Comparison of ENCODE assay signal across 1 cellular context in the genomic region with DNA sequence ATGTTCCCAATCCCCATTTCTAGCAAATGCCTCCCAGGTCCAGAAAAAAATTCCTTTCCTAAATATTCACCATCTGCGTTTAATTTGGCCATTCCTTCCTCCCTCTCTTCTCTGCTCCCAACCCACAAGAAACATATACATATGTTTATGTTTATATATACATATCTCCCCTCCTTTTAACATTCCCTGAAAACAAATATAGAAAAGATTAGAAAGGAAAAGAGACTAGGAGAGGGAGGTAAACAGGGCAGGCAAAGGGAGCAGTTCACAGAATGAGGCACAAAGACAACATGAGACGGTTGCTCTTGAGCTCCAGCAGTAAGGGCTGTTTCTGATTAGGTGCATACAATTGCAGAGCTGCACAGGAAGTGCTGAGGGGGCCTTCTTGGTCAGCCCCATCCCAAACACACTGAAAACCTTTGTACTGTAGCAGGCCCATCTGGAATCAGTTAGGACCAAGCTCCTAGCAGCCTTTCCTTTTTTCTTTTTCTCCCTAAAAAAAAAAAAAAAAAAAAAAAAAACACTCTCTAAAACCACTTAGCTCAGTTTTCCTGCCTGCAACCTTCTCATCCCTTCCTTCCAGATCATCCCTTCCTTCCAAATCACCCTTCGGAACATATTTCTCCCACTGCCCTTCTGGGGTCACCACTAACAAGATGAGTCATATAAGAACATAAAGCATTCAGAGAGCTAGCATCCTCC.
TF ChIP-seq lines count a peak whose summit lies in the region.

No MANE protein-coding gene starts in this region.

TF ChIP-seq in HepG2, 621 proteins besides CTCF, POLR2A, EP300 and RAD21 (continued from another document and continues in another):
- TF ChIP-seq, protein P1, sequence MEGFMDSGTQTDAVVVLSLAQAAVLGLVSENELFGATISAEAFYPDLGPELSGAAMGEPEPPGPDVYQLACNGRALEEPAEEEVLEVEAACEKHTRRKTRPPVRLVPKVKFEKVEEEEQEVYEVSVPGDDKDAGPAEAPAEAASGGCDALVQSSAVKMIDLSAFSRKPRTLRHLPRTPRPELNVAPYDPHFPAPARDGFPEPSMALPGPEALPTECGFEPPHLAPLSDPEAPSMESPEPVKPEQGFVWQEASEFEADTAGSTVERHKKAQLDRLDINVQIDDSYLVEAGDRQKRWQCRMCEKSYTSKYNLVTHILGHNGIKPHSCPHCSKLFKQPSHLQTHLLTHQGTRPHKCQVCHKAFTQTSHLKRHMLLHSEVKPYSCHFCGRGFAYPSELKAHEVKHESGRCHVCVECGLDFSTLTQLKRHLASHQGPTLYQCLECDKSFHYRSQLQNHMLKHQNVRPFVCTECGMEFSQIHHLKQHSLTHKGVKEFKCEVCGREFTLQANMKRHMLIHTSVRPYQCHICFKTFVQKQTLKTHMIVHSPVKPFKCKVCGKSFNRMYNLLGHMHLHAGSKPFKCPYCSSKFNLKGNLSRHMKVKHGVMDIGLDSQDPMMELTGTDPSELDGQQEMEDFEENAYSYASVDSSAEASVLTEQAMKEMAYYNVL (CRISPR knock-in tag; IDR thresholded peaks at IDR 0.05; ENCODE audit: borderline replicate concordance): 0 out of 2 replicates have a peak, but pooled peaks have one; percentile 60
- TF ChIP-seq CENPT (CRISPR knock-in tag; IDR thresholded peaks at IDR 0.05; ENCODE audit: low read depth) (no peak), BRD4 (CRISPR knock-in tag; IDR thresholded peaks at IDR 0.05) (no peak), RARG (CRISPR knock-in tag; IDR thresholded peaks at IDR 0.05; ENCODE audit: low read depth) (no peak), ZNF292 (CRISPR knock-in tag; IDR thresholded peaks at IDR 0.05; ENCODE audit: borderline replicate concordance, low read depth) (peak; percentile 64; the same call in 1 of the 2 replicates), GABPA (IDR thresholded peaks at IDR 0.05; ENCODE audit: low read depth, low read length) (no peak), GABPA (CRISPR knock-in tag; IDR thresholded peaks at IDR 0.05; ENCODE audit: low read depth) (peak; percentile 34; the same call in 1 of the 2 replicates), CBX1 (IDR thresholded peaks at IDR 0.05; ENCODE audit: low read depth) (no peak), REPIN1 (CRISPR knock-in tag; IDR thresholded peaks at IDR 0.05; ENCODE audit: borderline replicate concordance, low read depth) (no peak), NRL (CRISPR knock-in tag; IDR thresholded peaks at IDR 0.05; ENCODE audit: borderline replicate concordance) (no peak), MAFK (conservative IDR thresholded peaks at IDR 0.05 in 1 of 2, IDR thresholded peaks at IDR 0.05 in 1 of 2; ENCODE audit: low read length in 2 of 2) (peak in 1 of 2 experiments; percentile 5; a peak in 1 of 4 replicates), SMARCE1 (IDR thresholded peaks at IDR 0.05; ENCODE audit: borderline replicate concordance) (no peak), CBFB (CRISPR knock-in tag; IDR thresholded peaks at IDR 0.05) (no peak), TRIM24 (CRISPR knock-in tag; IDR thresholded peaks at IDR 0.05) (no peak), ZNF30 (CRISPR knock-in tag; IDR thresholded peaks at IDR 0.05) (no peak), SALL1 (CRISPR knock-in tag; IDR thresholded peaks at IDR 0.05) (no peak; the same call in 1 of the 2 replicates), NFE2L1 (CRISPR knock-in tag; IDR thresholded peaks at IDR 0.05; ENCODE audit: borderline replicate concordance) (no peak), SOX6 (IDR thresholded peaks at IDR 0.05) (no peak), SOX6 (CRISPR knock-in tag; IDR thresholded peaks at IDR 0.05) (no peak), SMAD1 (CRISPR knock-in tag; IDR thresholded peaks at IDR 0.05; ENCODE audit: borderline replicate concordance, low read depth) (no peak)
- TF ChIP-seq, protein P2, sequence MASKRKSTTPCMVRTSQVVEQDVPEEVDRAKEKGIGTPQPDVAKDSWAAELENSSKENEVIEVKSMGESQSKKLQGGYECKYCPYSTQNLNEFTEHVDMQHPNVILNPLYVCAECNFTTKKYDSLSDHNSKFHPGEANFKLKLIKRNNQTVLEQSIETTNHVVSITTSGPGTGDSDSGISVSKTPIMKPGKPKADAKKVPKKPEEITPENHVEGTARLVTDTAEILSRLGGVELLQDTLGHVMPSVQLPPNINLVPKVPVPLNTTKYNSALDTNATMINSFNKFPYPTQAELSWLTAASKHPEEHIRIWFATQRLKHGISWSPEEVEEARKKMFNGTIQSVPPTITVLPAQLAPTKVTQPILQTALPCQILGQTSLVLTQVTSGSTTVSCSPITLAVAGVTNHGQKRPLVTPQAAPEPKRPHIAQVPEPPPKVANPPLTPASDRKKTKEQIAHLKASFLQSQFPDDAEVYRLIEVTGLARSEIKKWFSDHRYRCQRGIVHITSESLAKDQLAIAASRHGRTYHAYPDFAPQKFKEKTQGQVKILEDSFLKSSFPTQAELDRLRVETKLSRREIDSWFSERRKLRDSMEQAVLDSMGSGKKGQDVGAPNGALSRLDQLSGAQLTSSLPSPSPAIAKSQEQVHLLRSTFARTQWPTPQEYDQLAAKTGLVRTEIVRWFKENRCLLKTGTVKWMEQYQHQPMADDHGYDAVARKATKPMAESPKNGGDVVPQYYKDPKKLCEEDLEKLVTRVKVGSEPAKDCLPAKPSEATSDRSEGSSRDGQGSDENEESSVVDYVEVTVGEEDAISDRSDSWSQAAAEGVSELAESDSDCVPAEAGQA (IDR thresholded peaks at IDR 0.05; ENCODE audit: low read depth): no peak
- TF ChIP-seq, protein P2 (CRISPR knock-in tag; IDR thresholded peaks at IDR 0.05; ENCODE audit: borderline replicate concordance): no peak
- TF ChIP-seq, protein P3, sequence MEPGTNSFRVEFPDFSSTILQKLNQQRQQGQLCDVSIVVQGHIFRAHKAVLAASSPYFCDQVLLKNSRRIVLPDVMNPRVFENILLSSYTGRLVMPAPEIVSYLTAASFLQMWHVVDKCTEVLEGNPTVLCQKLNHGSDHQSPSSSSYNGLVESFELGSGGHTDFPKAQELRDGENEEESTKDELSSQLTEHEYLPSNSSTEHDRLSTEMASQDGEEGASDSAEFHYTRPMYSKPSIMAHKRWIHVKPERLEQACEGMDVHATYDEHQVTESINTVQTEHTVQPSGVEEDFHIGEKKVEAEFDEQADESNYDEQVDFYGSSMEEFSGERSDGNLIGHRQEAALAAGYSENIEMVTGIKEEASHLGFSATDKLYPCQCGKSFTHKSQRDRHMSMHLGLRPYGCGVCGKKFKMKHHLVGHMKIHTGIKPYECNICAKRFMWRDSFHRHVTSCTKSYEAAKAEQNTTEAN (CRISPR knock-in tag; conservative IDR thresholded peaks at IDR 0.05): 0 out of 2 replicates have a peak, but pooled peaks have one; percentile 2
- TF ChIP-seq, protein P4, sequence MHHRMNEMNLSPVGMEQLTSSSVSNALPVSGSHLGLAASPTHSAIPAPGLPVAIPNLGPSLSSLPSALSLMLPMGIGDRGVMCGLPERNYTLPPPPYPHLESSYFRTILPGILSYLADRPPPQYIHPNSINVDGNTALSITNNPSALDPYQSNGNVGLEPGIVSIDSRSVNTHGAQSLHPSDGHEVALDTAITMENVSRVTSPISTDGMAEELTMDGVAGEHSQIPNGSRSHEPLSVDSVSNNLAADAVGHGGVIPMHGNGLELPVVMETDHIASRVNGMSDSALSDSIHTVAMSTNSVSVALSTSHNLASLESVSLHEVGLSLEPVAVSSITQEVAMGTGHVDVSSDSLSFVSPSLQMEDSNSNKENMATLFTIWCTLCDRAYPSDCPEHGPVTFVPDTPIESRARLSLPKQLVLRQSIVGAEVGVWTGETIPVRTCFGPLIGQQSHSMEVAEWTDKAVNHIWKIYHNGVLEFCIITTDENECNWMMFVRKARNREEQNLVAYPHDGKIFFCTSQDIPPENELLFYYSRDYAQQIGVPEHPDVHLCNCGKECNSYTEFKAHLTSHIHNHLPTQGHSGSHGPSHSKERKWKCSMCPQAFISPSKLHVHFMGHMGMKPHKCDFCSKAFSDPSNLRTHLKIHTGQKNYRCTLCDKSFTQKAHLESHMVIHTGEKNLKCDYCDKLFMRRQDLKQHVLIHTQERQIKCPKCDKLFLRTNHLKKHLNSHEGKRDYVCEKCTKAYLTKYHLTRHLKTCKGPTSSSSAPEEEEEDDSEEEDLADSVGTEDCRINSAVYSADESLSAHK (CRISPR knock-in tag; IDR thresholded peaks at IDR 0.05; ENCODE audit: borderline replicate concordance): no peak
- TF ChIP-seq, protein P5, sequence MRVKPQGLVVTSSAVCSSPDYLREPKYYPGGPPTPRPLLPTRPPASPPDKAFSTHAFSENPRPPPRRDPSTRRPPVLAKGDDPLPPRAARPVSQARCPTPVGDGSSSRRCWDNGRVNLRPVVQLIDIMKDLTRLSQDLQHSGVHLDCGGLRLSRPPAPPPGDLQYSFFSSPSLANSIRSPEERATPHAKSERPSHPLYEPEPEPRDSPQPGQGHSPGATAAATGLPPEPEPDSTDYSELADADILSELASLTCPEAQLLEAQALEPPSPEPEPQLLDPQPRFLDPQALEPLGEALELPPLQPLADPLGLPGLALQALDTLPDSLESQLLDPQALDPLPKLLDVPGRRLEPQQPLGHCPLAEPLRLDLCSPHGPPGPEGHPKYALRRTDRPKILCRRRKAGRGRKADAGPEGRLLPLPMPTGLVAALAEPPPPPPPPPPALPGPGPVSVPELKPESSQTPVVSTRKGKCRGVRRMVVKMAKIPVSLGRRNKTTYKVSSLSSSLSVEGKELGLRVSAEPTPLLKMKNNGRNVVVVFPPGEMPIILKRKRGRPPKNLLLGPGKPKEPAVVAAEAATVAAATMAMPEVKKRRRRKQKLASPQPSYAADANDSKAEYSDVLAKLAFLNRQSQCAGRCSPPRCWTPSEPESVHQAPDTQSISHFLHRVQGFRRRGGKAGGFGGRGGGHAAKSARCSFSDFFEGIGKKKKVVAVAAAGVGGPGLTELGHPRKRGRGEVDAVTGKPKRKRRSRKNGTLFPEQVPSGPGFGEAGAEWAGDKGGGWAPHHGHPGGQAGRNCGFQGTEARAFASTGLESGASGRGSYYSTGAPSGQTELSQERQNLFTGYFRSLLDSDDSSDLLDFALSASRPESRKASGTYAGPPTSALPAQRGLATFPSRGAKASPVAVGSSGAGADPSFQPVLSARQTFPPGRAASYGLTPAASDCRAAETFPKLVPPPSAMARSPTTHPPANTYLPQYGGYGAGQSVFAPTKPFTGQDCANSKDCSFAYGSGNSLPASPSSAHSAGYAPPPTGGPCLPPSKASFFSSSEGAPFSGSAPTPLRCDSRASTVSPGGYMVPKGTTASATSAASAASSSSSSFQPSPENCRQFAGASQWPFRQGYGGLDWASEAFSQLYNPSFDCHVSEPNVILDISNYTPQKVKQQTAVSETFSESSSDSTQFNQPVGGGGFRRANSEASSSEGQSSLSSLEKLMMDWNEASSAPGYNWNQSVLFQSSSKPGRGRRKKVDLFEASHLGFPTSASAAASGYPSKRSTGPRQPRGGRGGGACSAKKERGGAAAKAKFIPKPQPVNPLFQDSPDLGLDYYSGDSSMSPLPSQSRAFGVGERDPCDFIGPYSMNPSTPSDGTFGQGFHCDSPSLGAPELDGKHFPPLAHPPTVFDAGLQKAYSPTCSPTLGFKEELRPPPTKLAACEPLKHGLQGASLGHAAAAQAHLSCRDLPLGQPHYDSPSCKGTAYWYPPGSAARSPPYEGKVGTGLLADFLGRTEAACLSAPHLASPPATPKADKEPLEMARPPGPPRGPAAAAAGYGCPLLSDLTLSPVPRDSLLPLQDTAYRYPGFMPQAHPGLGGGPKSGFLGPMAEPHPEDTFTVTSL (CRISPR knock-in tag; IDR thresholded peaks at IDR 0.05; ENCODE audit: borderline replicate concordance): 0 out of 2 replicates have a peak, but pooled peaks have one; percentile 17
- TF ChIP-seq, protein P6, sequence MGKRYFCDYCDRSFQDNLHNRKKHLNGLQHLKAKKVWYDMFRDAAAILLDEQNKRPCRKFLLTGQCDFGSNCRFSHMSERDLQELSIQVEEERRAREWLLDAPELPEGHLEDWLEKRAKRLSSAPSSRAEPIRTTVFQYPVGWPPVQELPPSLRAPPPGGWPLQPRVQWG (CRISPR knock-in tag; IDR thresholded peaks at IDR 0.05; ENCODE audit: borderline replicate concordance, low read depth): no peak
- TF ChIP-seq, protein P7, sequence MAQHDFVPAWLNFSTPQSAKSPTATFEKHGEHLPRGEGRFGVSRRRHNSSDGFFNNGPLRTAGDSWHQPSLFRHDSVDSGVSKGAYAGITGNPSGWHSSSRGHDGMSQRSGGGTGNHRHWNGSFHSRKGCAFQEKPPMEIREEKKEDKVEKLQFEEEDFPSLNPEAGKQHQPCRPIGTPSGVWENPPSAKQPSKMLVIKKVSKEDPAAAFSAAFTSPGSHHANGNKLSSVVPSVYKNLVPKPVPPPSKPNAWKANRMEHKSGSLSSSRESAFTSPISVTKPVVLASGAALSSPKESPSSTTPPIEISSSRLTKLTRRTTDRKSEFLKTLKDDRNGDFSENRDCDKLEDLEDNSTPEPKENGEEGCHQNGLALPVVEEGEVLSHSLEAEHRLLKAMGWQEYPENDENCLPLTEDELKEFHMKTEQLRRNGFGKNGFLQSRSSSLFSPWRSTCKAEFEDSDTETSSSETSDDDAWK (CRISPR knock-in tag; IDR thresholded peaks at IDR 0.05): no peak
- TF ChIP-seq, protein P8, sequence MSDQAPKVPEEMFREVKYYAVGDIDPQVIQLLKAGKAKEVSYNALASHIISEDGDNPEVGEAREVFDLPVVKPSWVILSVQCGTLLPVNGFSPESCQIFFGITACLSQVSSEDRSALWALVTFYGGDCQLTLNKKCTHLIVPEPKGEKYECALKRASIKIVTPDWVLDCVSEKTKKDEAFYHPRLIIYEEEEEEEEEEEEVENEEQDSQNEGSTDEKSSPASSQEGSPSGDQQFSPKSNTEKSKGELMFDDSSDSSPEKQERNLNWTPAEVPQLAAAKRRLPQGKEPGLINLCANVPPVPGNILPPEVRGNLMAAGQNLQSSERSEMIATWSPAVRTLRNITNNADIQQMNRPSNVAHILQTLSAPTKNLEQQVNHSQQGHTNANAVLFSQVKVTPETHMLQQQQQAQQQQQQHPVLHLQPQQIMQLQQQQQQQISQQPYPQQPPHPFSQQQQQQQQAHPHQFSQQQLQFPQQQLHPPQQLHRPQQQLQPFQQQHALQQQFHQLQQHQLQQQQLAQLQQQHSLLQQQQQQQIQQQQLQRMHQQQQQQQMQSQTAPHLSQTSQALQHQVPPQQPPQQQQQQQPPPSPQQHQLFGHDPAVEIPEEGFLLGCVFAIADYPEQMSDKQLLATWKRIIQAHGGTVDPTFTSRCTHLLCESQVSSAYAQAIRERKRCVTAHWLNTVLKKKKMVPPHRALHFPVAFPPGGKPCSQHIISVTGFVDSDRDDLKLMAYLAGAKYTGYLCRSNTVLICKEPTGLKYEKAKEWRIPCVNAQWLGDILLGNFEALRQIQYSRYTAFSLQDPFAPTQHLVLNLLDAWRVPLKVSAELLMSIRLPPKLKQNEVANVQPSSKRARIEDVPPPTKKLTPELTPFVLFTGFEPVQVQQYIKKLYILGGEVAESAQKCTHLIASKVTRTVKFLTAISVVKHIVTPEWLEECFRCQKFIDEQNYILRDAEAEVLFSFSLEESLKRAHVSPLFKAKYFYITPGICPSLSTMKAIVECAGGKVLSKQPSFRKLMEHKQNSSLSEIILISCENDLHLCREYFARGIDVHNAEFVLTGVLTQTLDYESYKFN (CRISPR knock-in tag; conservative IDR thresholded peaks at IDR 0.05): 0 out of 2 replicates have a peak, but pooled peaks have one; percentile 33
